Comparison of ENCODE assay signal across 24 cellular contexts in the genomic region with DNA sequence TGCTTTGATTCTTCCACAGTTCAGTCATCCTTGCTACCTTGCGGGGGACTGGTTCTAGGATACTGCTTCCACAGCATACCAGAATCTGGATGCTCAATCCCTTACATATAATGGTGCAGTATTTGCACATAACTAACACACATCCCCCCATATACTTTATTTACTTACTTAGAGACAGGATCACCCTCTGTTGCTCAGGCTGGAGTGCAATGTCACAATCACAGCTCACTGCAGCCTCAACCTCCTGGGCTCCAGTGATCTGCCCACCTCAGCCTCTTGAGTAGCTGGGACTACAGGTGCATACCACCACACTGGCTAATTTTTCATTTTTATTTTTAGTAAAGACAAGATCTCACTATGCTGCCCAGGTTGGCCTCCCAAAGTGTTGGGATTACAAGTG.
A peak's percentile ranks its signal among the peaks of the same experiment; 100 is the strongest.
DNase-seq lines count a peak whose midpoint lies in the region; ATAC-seq, FAIRE-seq and TF ChIP-seq lines count a peak whose summit lies in the region.
"Had no signal": no experiment of that assay in that cellular context is flagged by ENCODE, and none has a peak within 500 bp of the region (broad histone marks: within the 10 kb centered on the region; RNA-seq: fewer than 3 reads in every experiment).

No MANE protein-coding gene starts in this region.

- TF ChIP-seq EP300 in HepG2 (IDR thresholded peaks at IDR 0.05; ENCODE audit: low read depth in 2 of 2, low read length in 2 of 2) (no peak), HepG2 (CRISPR knock-in tag; IDR thresholded peaks at IDR 0.05; ENCODE audit: borderline replicate concordance) (no peak)

- no peak for TF ChIP-seq CTCF in HepG2 (CRISPR knock-in tag; IDR thresholded peaks at IDR 0.05)
- no peak for TF ChIP-seq CTCF in right lobe of liver (IDR thresholded peaks at IDR 0.05)
- TF ChIP-seq CTCF in Loucy (conservative IDR thresholded peaks at IDR 0.05; ENCODE audit: low read length) = no peak
- no peak for TF ChIP-seq CTCF in smooth muscle cell (IDR thresholded peaks at IDR 0.05; ENCODE audit: borderline replicate concordance, insufficient read depth, poor library complexity, severe bottlenecking)

- intact Hi-C loops in HepG2 (cut with micrococcal nuclease; ENCODE audit: unreplicated experiment) (no loop called here), right lobe of liver (cut with DNase I) (no loop called here)

- no peak for TF ChIP-seq RAD21 in HepG2 (CRISPR knock-in tag; IDR thresholded peaks at IDR 0.05)

- no peaks in the 10 kb centered on the region for H3K9me2 ChIP-seq in Loucy (replicated peaks; ENCODE audit: low read depth, low read length)

- no peak overlapping the region for H3K4me3 ChIP-seq in HepG2 (replicated peaks in 1 of 3; ENCODE audit: insufficient read depth in 1 of 3, low read depth in 2 of 3, low read length in 3 of 3)
- no peak overlapping the region for H3K4me3 ChIP-seq in right lobe of liver
- no peak overlapping the region for H3K4me3 ChIP-seq in Loucy (ENCODE audit: low read length, poor library complexity, severe bottlenecking)
- no peak overlapping the region for H3K4me3 ChIP-seq in smooth muscle cell
- H3K4me3 ChIP-seq: A549, GM12878 had no signal

- H2AFZ ChIP-seq in HepG2 (ENCODE audit: low read length) = no peak overlapping the region
- H2AFZ ChIP-seq in Loucy (ENCODE audit: low read length) = no peak overlapping the region
- no peak overlapping the region for H2AFZ ChIP-seq in smooth muscle cell (ENCODE audit: low read depth)

- H3K27me3 ChIP-seq in HepG2 (ENCODE audit: control insufficient read depth in 1 of 2, insufficient read depth in 2 of 2, low read length in 2 of 2) (no peaks in the 10 kb centered on the region), right lobe of liver (no peaks in the 10 kb centered on the region), Loucy (ENCODE audit: insufficient read depth, low read length, poor library complexity, severe bottlenecking) (no peaks in the 10 kb centered on the region), smooth muscle cell (ENCODE audit: low read depth) (no peaks in the 10 kb centered on the region)

- in situ Hi-C loops in HepG2 (cut with HindIII; ENCODE audit: extremely low pct_ligation_motif_present, low pct_unique_long_range_greater_than_20kb) = no loop called here

- H3F3A ChIP-seq in Loucy (ENCODE audit: low read depth) = no peaks in the 10 kb centered on the region
- no peaks in the 10 kb centered on the region for H3F3A ChIP-seq in smooth muscle cell (ENCODE audit: low read depth)

- ATAC-seq in HepG2 = peak; percentile 65
- ATAC-seq in right lobe of liver = no peak
- ATAC-seq: A549, GM12878 had no signal

- no TSS peak for BruUV-seq in HepG2 (replicated peaks; lab: Mats Ljungman, UMichigan)

- H3K36me3 ChIP-seq in HepG2 (replicated peaks in 1 of 2; ENCODE audit: control insufficient read depth in 1 of 2, insufficient read depth in 2 of 2, low read length in 2 of 2) = no peaks in the 10 kb centered on the region
- H3K36me3 ChIP-seq in right lobe of liver = no peaks in the 10 kb centered on the region
- H3K36me3 ChIP-seq in Loucy (ENCODE audit: insufficient read depth, low read length) = no peaks in the 10 kb centered on the region
- no peaks in the 10 kb centered on the region for H3K36me3 ChIP-seq in smooth muscle cell (ENCODE audit: low read depth)

- H3K27ac ChIP-seq in HepG2 (ENCODE audit: extremely low read length, insufficient read depth, low read length) (peak overlapping the region; percentile 61), right lobe of liver (no peak overlapping the region), smooth muscle cell (ENCODE audit: low read depth) (peak overlapping the region; percentile 96)
- H3K27ac ChIP-seq: A549 had no signal

- H3K79me2 ChIP-seq in HepG2 (ENCODE audit: insufficient read depth, low read length) (no peaks in the 10 kb centered on the region), Loucy (ENCODE audit: insufficient read depth, low read length) (no peaks in the 10 kb centered on the region), smooth muscle cell (ENCODE audit: low read depth) (no peaks in the 10 kb centered on the region)

- DNase-seq in HepG2 (ENCODE audit: low spot score) (peak; percentile 32), right lobe of liver (no peak), smooth muscle cell (lab: John Stamatoyannopoulos, UW; ENCODE audit: unreplicated experiment) (no peak), A172 (ENCODE audit: low spot score) (no peak), NK-92 (lab: John Stamatoyannopoulos, UW; ENCODE audit: unreplicated experiment) (no peak)
- DNase-seq: 8988T; AML-193; C1 segment of cervical spinal cord; CD4-positive, alpha-beta memory T cell; CD4-positive, CD25-positive, alpha-beta regulatory T cell; CD8-positive, alpha-beta memory T cell; COR-L47; DMS 273 treated with DMSO at 0.1 percent for 48 hours; DMS153; DMS53; DMS79; DND-41; EL; GDM1 had no signal

- H3K9me3 ChIP-seq in HepG2 (ENCODE audit: low read length) (no peaks in the 10 kb centered on the region), right lobe of liver (no peaks in the 10 kb centered on the region), Loucy (ENCODE audit: insufficient read depth, low read depth, low read length) (no peaks in the 10 kb centered on the region), smooth muscle cell (replicated peaks; ENCODE audit: low read depth) (no peaks in the 10 kb centered on the region)
- H3K9me3 ChIP-seq: A549 had no signal

- H4K20me1 ChIP-seq in HepG2 (ENCODE audit: insufficient read depth, low read length) (no peaks in the 10 kb centered on the region), Loucy (ENCODE audit: insufficient read depth, low read length, poor library complexity, severe bottlenecking) (no peaks in the 10 kb centered on the region), smooth muscle cell (ENCODE audit: low read depth) (no peaks in the 10 kb centered on the region)

- H3K9ac ChIP-seq in HepG2 (ENCODE audit: insufficient read depth, low read depth, low read length) (no peak overlapping the region), Loucy (ENCODE audit: low read depth, low read length, poor library complexity, severe bottlenecking) (no peak overlapping the region), smooth muscle cell (ENCODE audit: low read depth) (no peak overlapping the region)

- TF ChIP-seq POLR2A in HepG2 (IDR thresholded peaks at IDR 0.05; ENCODE audit: insufficient read depth in 1 of 2, low read depth in 2 of 2, low read length in 2 of 2) = no peak
- no peak for TF ChIP-seq POLR2A in right lobe of liver (IDR thresholded peaks at IDR 0.05)

- POLR2A ChIA-PET in HepG2 (lab: Yijun Ruan, JAX) = interaction anchor here (1.5 kb wide), 1 partner anchor 11 kb away, joined by 5 read pairs; no protein-coding TSS in a partner anchor

- 80% methylated on average over 1 of the region's 1 CpG for WGBS in HepG2 (ENCODE audit: low lambda C conversion rate)
- WGBS in right lobe of liver (ENCODE audit: insufficient coverage, low coverage, low lambda C conversion rate, missing lambda C conversion rate) = 83% methylated on average over 1 of the region's 1 CpG
- WGBS in smooth muscle cell (ENCODE audit: low lambda C conversion rate) = 100% methylated on average over 1 of the region's 1 CpG

- H3K4me2 ChIP-seq in HepG2 (ENCODE audit: low read depth, low read length) (peak overlapping the region; percentile 13; the same call in 1 of the 2 replicates), Loucy (ENCODE audit: low read depth, low read length, poor library complexity, severe bottlenecking) (peak overlapping the region; percentile 36), smooth muscle cell (no peak overlapping the region)
- H3K4me2 ChIP-seq: A549 had no signal

- no peak for FAIRE-seq in HepG2 (lab: Jason Lieb, UNC)
- FAIRE-seq: A549, GM12878, GM12892, GM18507 had no signal

- peaks cover 78% of the 10 kb centered on the region for H3K4me1 ChIP-seq in HepG2 (ENCODE audit: insufficient read depth, low read length)
- H3K4me1 ChIP-seq in right lobe of liver = no peaks in the 10 kb centered on the region
- H3K4me1 ChIP-seq in Loucy (ENCODE audit: insufficient read depth, low read length, poor library complexity, severe bottlenecking) = peaks cover 17% of the 10 kb centered on the region
- peaks cover 8% of the 10 kb centered on the region for H3K4me1 ChIP-seq in smooth muscle cell (ENCODE audit: low read depth)
- H3K4me1 ChIP-seq: A549 had no signal

- CTCF ChIA-PET in HepG2 (lab: Yijun Ruan, JAX; ENCODE audit: low intra/inter-chr PET ratio, low total read pairs) = no interaction called here

TF ChIP-seq in HepG2, 621 proteins besides CTCF, POLR2A, EP300 and RAD21 (continues in another document):
- no peak for TF ChIP-seq RXRB (CRISPR knock-in tag; IDR thresholded peaks at IDR 0.05; ENCODE audit: borderline replicate concordance)
- no peak for TF ChIP-seq FOXA1 (IDR thresholded peaks at IDR 0.05)
- TF ChIP-seq FOXA1 (CRISPR knock-in tag; IDR thresholded peaks at IDR 0.05) = 0 out of 2 replicates have a peak, but pooled peaks have one; percentile 24
- no peak for TF ChIP-seq ZSCAN12 (CRISPR knock-in tag; IDR thresholded peaks at IDR 0.05)
- TF ChIP-seq, protein P1, sequence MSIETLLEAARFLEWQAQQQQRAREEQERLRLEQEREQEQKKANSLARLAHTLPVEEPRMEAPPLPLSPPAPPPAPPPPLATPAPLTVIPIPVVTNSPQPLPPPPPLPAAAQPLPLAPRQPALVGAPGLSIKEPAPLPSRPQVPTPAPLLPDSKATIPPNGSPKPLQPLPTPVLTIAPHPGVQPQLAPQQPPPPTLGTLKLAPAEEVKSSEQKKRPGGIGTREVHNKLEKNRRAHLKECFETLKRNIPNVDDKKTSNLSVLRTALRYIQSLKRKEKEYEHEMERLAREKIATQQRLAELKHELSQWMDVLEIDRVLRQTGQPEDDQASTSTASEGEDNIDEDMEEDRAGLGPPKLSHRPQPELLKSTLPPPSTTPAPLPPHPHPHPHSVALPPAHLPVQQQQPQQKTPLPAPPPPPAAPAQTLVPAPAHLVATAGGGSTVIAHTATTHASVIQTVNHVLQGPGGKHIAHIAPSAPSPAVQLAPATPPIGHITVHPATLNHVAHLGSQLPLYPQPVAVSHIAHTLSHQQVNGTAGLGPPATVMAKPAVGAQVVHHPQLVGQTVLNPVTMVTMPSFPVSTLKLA (IDR thresholded peaks at IDR 0.05) = no peak
- TF ChIP-seq MAFK (conservative IDR thresholded peaks at IDR 0.05 in 1 of 2, IDR thresholded peaks at IDR 0.05 in 1 of 2; ENCODE audit: low read length in 2 of 2) = no peak
- no peak for TF ChIP-seq ZMYM2 (CRISPR knock-in tag; IDR thresholded peaks at IDR 0.05)
- TF ChIP-seq CEBPG (CRISPR knock-in tag; IDR thresholded peaks at IDR 0.05) = peak; percentile 53; the same call in 1 of the 2 replicates
- no peak for TF ChIP-seq RELA (CRISPR knock-in tag; IDR thresholded peaks at IDR 0.05)
- TF ChIP-seq, protein P2, sequence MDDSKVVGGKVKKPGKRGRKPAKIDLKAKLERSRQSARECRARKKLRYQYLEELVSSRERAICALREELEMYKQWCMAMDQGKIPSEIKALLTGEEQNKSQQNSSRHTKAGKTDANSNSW (CRISPR knock-in tag; IDR thresholded peaks at IDR 0.05; ENCODE audit: borderline replicate concordance) = no peak
- peak; percentile 38; the same call in 1 of the 2 replicates for TF ChIP-seq CEBPB (IDR thresholded peaks at IDR 0.05; ENCODE audit: borderline replicate concordance, low read depth, low read length)
- peak; percentile 0; the same call in 1 of the 2 replicates for TF ChIP-seq MEIS1 (CRISPR knock-in tag; IDR thresholded peaks at IDR 0.05; ENCODE audit: borderline replicate concordance)
- TF ChIP-seq BRD4 (CRISPR knock-in tag; IDR thresholded peaks at IDR 0.05) = 0 out of 2 replicates have a peak, but pooled peaks have one; percentile 25

Comparison
In these comparisons a context has a peak if more than half of its experiments do, and no peak if none do; other contexts are left out.
1. H3K27ac ChIP-seq: peak in HepG2 (single experiment) and smooth muscle cell (single experiment); none in right lobe of liver (0 of 3).